8 cellular contexts compared by ENCODE assay signal in genomic region chr2:13056259-13056843, GRCh38.
DNase-seq lines count a peak whose midpoint lies in the region; ATAC-seq and TF ChIP-seq lines count a peak whose summit lies in the region.
"Had no signal": no experiment of that assay in that cellular context is flagged by ENCODE, and none has a peak within 500 bp of the region (broad histone marks: within the 10 kb centered on the region; RNA-seq: fewer than 3 reads in every experiment).

No MANE protein-coding gene starts in this region.

- no peak for ATAC-seq in GM19023 (IDR thresholded peaks at IDR 0.05; ENCODE audit: unreplicated experiment)
- ATAC-seq: gastrocnemius medialis had no signal

- H3K27me3 ChIP-seq in dorsolateral prefrontal cortex (peaks cover 0 to 4% (median 0%) of the 10 kb centered on the region in 45 donors), prostate gland (replicated peaks; ENCODE audit: insufficient read depth) (no peaks in the 10 kb centered on the region), transverse colon (no peaks in the 10 kb centered on the region)
- H3K27me3 ChIP-seq: gastrocnemius medialis had no signal

- H3K27ac ChIP-seq in dorsolateral prefrontal cortex (no peak overlapping the region), prostate gland (no peak overlapping the region), transverse colon (no peak overlapping the region)
- H3K27ac ChIP-seq: gastrocnemius medialis had no signal

- DNase-seq in GM13976 (ENCODE audit: low spot score) (no peak), NCI-H345 treated with DMSO at 0.1 percent for 48 hours (lab: John Stamatoyannopoulos, UW; ENCODE audit: unreplicated experiment) (peak; percentile 18), dorsolateral prefrontal cortex (no peak), prostate gland (ENCODE audit: low spot score) (no peak), transverse colon (no peak)
- no peak for DNase-seq in NK-92 treated with Interleukin-12 subunit alpha and Interleukin-12 subunit beta, amount 100 ng/mL, for 24 hours (lab: John Stamatoyannopoulos, UW)
- DNase-seq: gastrocnemius medialis had no signal

- H3K36me3 ChIP-seq in prostate gland (no peaks in the 10 kb centered on the region), transverse colon (no peaks in the 10 kb centered on the region)
- H3K36me3 ChIP-seq: gastrocnemius medialis had no signal

- H3K9me3 ChIP-seq in prostate gland (no peaks in the 10 kb centered on the region), transverse colon (no peaks in the 10 kb centered on the region)
- H3K9me3 ChIP-seq: gastrocnemius medialis had no signal

- TF ChIP-seq POLR2A in prostate gland (IDR thresholded peaks at IDR 0.05), result no peak
- TF ChIP-seq POLR2A in transverse colon (IDR thresholded peaks at IDR 0.05), result no peak

- no peak for TF ChIP-seq EP300 in transverse colon (IDR thresholded peaks at IDR 0.05; ENCODE audit: low read depth)

- H3K4me3 ChIP-seq in dorsolateral prefrontal cortex, result no peak overlapping the region
- H3K4me3 ChIP-seq in prostate gland, result no peak overlapping the region
- no peak overlapping the region for H3K4me3 ChIP-seq in transverse colon
- H3K4me3 ChIP-seq: gastrocnemius medialis had no signal

- intact Hi-C loops in dorsolateral prefrontal cortex (cut with DNase I), result no loop called here
- intact Hi-C loops in prostate gland (cut with DNase I), result no loop called here
- intact Hi-C loops in transverse colon (cut with DNase I; ENCODE audit: low total_unique reads), result no loop called here

- 42% methylated on average over 3 of the region's 3 CpGs for WGBS in prostate gland
- WGBS in transverse colon (ENCODE audit: low coverage in 1 of 2), 2 donors, result 15 to 31% methylated on average over 3 of the region's 3 CpGs

- H3K4me1 ChIP-seq in prostate gland (replicated peaks) (no peaks in the 10 kb centered on the region), transverse colon (no peaks in the 10 kb centered on the region)
- H3K4me1 ChIP-seq: gastrocnemius medialis had no signal

- TF ChIP-seq CTCF in GM13976 (IDR thresholded peaks at IDR 0.05; ENCODE audit: borderline replicate concordance, control extremely low read depth, extremely low read depth, insufficient read depth, missing control alignments), result peak; percentile 6
- peak; percentile 29 to 67 (median 49) for TF ChIP-seq CTCF in dorsolateral prefrontal cortex (IDR thresholded peaks at IDR 0.05 in 54 of 56, conservative IDR thresholded peaks at IDR 0.05 in 2 of 56; ENCODE audit: low read depth in 1 of 56, partially characterized antibody in 56 of 56)
- peak in 3 of 4 experiments; percentile 19 to 42 (median 35) for TF ChIP-seq CTCF in prostate gland (IDR thresholded peaks at IDR 0.05)
- TF ChIP-seq CTCF in transverse colon (IDR thresholded peaks at IDR 0.05), result peak in 2 of 5 experiments; percentile 13 to 18

- in situ Hi-C loops in GM13976 (cut with MboI; ENCODE audit: low sequenced_read_pairs, unreplicated experiment) (no loop called here), transverse colon (cut with MboI; ENCODE audit: low pct_ligation_motif_present in 1 of 4, low pct_unique_long_range_greater_than_20kb in 1 of 4, low sequenced_read_pairs in 3 of 4) (no loop called here)
